ENCODE assay signal across 19 cellular contexts in the genomic region with DNA sequence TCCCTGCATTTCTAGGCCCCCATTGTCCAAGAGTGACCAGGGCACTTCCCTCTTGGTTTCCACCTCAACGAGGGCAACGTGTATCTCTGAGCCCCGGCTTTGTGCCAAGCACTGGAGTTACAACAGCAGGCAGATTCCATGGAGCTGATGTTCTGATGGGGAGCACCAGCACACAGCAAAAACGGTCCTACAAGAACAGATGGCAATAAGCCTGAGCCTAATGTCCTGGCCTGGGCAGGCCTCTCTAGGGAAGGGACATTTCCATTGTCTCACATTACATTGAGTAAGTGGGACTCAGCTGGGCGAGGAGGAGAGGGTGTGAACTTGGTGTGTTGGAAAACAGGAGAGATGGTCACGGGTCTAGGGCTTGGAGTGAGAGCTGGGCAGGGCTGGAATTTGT. TPM values are rescaled to one million over a fixed set of nuclear protein-coding genes. Genes with fewer than 3 reads are reported as not detected.
DNase-seq lines count a peak whose midpoint lies in the region; ATAC-seq, FAIRE-seq and TF ChIP-seq lines count a peak whose summit lies in the region.
"Had no signal": no experiment of that assay in that cellular context is flagged by ENCODE, and none has a peak within 500 bp of the region (broad histone marks: within the 10 kb centered on the region; RNA-seq: fewer than 3 reads in every experiment).

No MANE protein-coding gene starts in this region.

- no peak overlapping the region for H3K4me3 ChIP-seq in H1 (ENCODE audit: extremely low read depth in 1 of 4, insufficient read depth in 2 of 4, low read depth in 3 of 4, low read length in 4 of 4)
- H3K4me3 ChIP-seq: GM23248, SK-N-MC had no signal

- H3K36me3 ChIP-seq in H1 (ENCODE audit: control insufficient read depth in 2 of 4, insufficient read depth in 4 of 4, low read length in 3 of 4) = no peaks in the 10 kb centered on the region

- CTCF ChIA-PET in H1 (lab: Charles Lee; ENCODE audit: partially characterized antibody) = interaction anchor here (0.6 to 4.9 kb wide), 10 partner anchors 8 to 998 kb away, joined by 3 to 27 read pairs (median 8); no protein-coding TSS in a partner anchor

- H2BK120ac ChIP-seq in H1 (replicated peaks; ENCODE audit: low read depth, low read length) = no peak overlapping the region

- H2BK15ac ChIP-seq in H1 (ENCODE audit: low read length) = no peak overlapping the region

- DNase-seq in DMS 273 (lab: John Stamatoyannopoulos, UW; ENCODE audit: unreplicated experiment) (peak; percentile 67), NCI-H1694 (lab: John Stamatoyannopoulos, UW) (peak; percentile 18), H1 (ENCODE audit: low read depth in 1 of 2, low spot score in 2 of 2) (no peak), myocyte (ENCODE audit: low read depth) (peak; percentile 22), COLO668 (lab: John Stamatoyannopoulos, UW; ENCODE audit: unreplicated experiment) (no peak), NCI-H748 (lab: John Stamatoyannopoulos, UW; ENCODE audit: unreplicated experiment) (no peak)
- DNase-seq in stimulated activated CD8-positive, alpha-beta memory T cell treated with anti-CD3 and anti-CD28 coated beads, Interleukin-4, amount 100 ng/mL, for 48 hours = no peak
- DNase-seq: Calu3; CD4-positive, CD25-positive, alpha-beta regulatory T cell; DND-41; GDM1; GM23248; KBM-7; NCI-H1436 treated with DMSO at 0.1 percent for 48 hours; NCI-H510A had no signal

- H2AK5ac ChIP-seq in H1 (ENCODE audit: low read depth, low read length) = no peak overlapping the region

- no peak overlapping the region for H3K18ac ChIP-seq in H1 (ENCODE audit: extremely low read depth, low read length)

- H3K27me3 ChIP-seq in H1 (replicated peaks in 1 of 4; ENCODE audit: control insufficient read depth in 3 of 4, extremely low read depth in 1 of 4, insufficient read depth in 3 of 4, low read length in 3 of 4) = no peaks in the 10 kb centered on the region

- FAIRE-seq in H1 (lab: Jason Lieb, UNC) = no peak
- FAIRE-seq: GM19239 had no signal

- H3K4me2 ChIP-seq in H1 (ENCODE audit: insufficient read depth in 1 of 2, low read depth in 2 of 2, low read length in 2 of 2) = no peak overlapping the region

- H3K56ac ChIP-seq in H1 (replicated peaks; ENCODE audit: insufficient read length, low read depth, low read length) = no peak overlapping the region

- WGBS in H1 (ENCODE audit: extremely low coverage in 1 of 2, insufficient coverage in 1 of 2, insufficient read length in 1 of 2, insufficient replicate concordance in 2 of 2, low coverage in 1 of 2, low lambda C conversion rate in 2 of 2, missing lambda C conversion rate in 1 of 2), 2 experiments = 80% methylated on average over 6 of the region's 6 CpGs; no CpG with 5 or more reads in 1 of the 2 experiments

- ATAC-seq in GM21367 (IDR thresholded peaks at IDR 0.05; ENCODE audit: unreplicated experiment) = no peak

- H4K91ac ChIP-seq in H1 (replicated peaks; ENCODE audit: insufficient read length, low read length) = no peak overlapping the region

- no peaks in the 10 kb centered on the region for H3K79me2 ChIP-seq in H1 (ENCODE audit: control insufficient read depth in 1 of 2, insufficient read depth in 2 of 2, low read length in 2 of 2)

- no peak for TF ChIP-seq RAD21 in H1 (IDR thresholded peaks at IDR 0.05 in 1 of 2, conservative IDR thresholded peaks at IDR 0.05 in 1 of 2; ENCODE audit: low read depth in 2 of 2, low read length in 2 of 2)

- no peak for TF ChIP-seq EP300 in H1 (IDR thresholded peaks at IDR 0.05; ENCODE audit: borderline replicate concordance in 1 of 2, low read depth in 2 of 2, low read length in 2 of 2)

- no peak overlapping the region for H2BK20ac ChIP-seq in H1 (ENCODE audit: low read length)

- no peak for TF ChIP-seq CTCF in H1 (IDR thresholded peaks at IDR 0.05; ENCODE audit: control extremely low read depth in 1 of 3, insufficient read depth in 1 of 3, low read depth in 1 of 3, low read length in 3 of 3)

- no peak overlapping the region for H3K9ac ChIP-seq in H1 (replicated peaks in 1 of 4; ENCODE audit: extremely low read depth in 1 of 4, low read depth in 3 of 4, low read length in 3 of 4)
- H3K9ac ChIP-seq: GM23248 had no signal

- H3K9me3 ChIP-seq in H1 (ENCODE audit: insufficient read depth in 2 of 2, low read depth in 1 of 2, low read length in 1 of 2) = peaks cover 0 to 2% of the 10 kb centered on the region in 2 experiments; a peak in 2 of 4 replicates

- no peak overlapping the region for H3K27ac ChIP-seq in H1 (ENCODE audit: low read depth, low read length)
- H3K27ac ChIP-seq: GM23248, SK-N-MC had no signal

- no peak overlapping the region for H2BK12ac ChIP-seq in H1 (ENCODE audit: low read depth, low read length)

- POLR2A ChIA-PET in H1 (lab: Charles Lee; ENCODE audit: partially characterized antibody) = interaction anchor here (0.7 to 5.4 kb wide), 2 partner anchors 22 to 27 kb away, joined by 3 to 46 read pairs; no protein-coding TSS in a partner anchor

- no peak overlapping the region for H4K8ac ChIP-seq in H1 (ENCODE audit: extremely low read depth, insufficient read depth, low read length)

- H3K23ac ChIP-seq in H1 (ENCODE audit: insufficient read length) = no peak overlapping the region

- no peak overlapping the region for H4K5ac ChIP-seq in H1 (ENCODE audit: insufficient read length, low read depth, low read length)

- no peak for TF ChIP-seq POLR2A in H1 (IDR thresholded peaks at IDR 0.05; ENCODE audit: control extremely low read depth in 1 of 2, low read depth in 2 of 2, low read length in 2 of 2)

- H3K4ac ChIP-seq in H1 (replicated peaks; ENCODE audit: insufficient read length, low read depth, low read length) = peak overlapping the region; percentile 11

- peaks cover 0 to 10% (median 8%) of the 10 kb centered on the region in 4 experiments; a peak in 6 of 7 replicates for H3K4me1 ChIP-seq in H1 (replicated peaks in 1 of 4; ENCODE audit: control insufficient read depth in 3 of 4, insufficient read depth in 4 of 4, low read length in 3 of 4)

- peak overlapping the region; percentile 35 for H2BK5ac ChIP-seq in H1 (ENCODE audit: low read depth, low read length)

- no peak overlapping the region for H2AFZ ChIP-seq in H1 (ENCODE audit: low read length)
- H2AFZ ChIP-seq: GM23248 had no signal

- no peaks in the 10 kb centered on the region for H3K79me1 ChIP-seq in H1 (ENCODE audit: low read depth, low read length)

- no peaks in the 10 kb centered on the region for H4K20me1 ChIP-seq in H1 (replicated peaks in 1 of 2; ENCODE audit: control insufficient read depth in 1 of 2, insufficient read depth in 2 of 2, low read length in 2 of 2)

- H3K23me2 ChIP-seq in H1 (ENCODE audit: low read depth, low read length) = no peaks in the 10 kb centered on the region

- H3K14ac ChIP-seq in H1 (ENCODE audit: insufficient read length) = no peak overlapping the region

TF ChIP-seq in H1, 55 proteins besides CTCF, POLR2A, EP300 and RAD21 (continues in another document):
- TF ChIP-seq SP4 (IDR thresholded peaks at IDR 0.05; ENCODE audit: low read length) (no peak), SIRT6 (IDR thresholded peaks at IDR 0.05; ENCODE audit: low read length) (no peak), SRF (IDR thresholded peaks at IDR 0.05; ENCODE audit: low read depth, low read length) (no peak)

RNA-seq across cellular contexts. Expression of a gene that starts 27.2 kb away (rescaled TPM):
- 0.91 and 1.2 TPM in 2 replicates for total RNA-seq in H1 (2021; fragmentation: NEBNext Ultra II Directional; extraction: Animal tissue kit (Norgen Biotek cat#: 25700))
- polyA plus RNA-seq in H1 (2011; rRNA removed) = 0.36 and 0.77 TPM in 2 replicates
- polyA plus RNA-seq in H1 (2011; cell fraction: cytosol; rRNA removed) = 0.18 TPM
- 0.19 TPM for polyA plus RNA-seq in H1 (2011; cell fraction: nucleus; rRNA removed)
- polyA plus RNA-seq in H1 (2012, experiment 1 of 2) = 0.27 to 0.49 TPM in 2 of 4 replicates, not detected in the others
- 0.67 TPM for polyA plus RNA-seq in H1 (2012, experiment 2 of 2)
- 1.8 TPM for polyA plus RNA-seq in H1 (2013, experiment 1 of 2)
- polyA plus RNA-seq in H1 (2013, experiment 2 of 2) = 2.2 TPM
- not detected in 2 replicates for polyA minus RNA-seq in H1 (2011; rRNA and poly(A)+ RNA removed)
- not detected for polyA minus RNA-seq in H1 (2011; cell fraction: cytosol; rRNA and poly(A)+ RNA removed)
- polyA minus RNA-seq in H1 (2011; cell fraction: nucleus; rRNA and poly(A)+ RNA removed) = not detected
- not detected in 2 replicates for total RNA-seq in myocyte
- polyA plus RNA-seq in myocyte (2012) = not detected
- total RNA-seq: Calu3; CD4-positive, CD25-positive, alpha-beta regulatory T cell; GM23248; HT1080 had no signal
- polyA plus RNA-seq: CD4-positive, CD25-positive, alpha-beta regulatory T cell; GM23248 had no signal

RNA-seq across cellular contexts. Expression of a gene that starts 38.3 kb away (rescaled TPM):
- not detected in 2 replicates for total RNA-seq in H1 (2021; fragmentation: NEBNext Ultra II Directional; extraction: Animal tissue kit (Norgen Biotek cat#: 25700))
- polyA plus RNA-seq in H1 (2011; rRNA removed) = not detected in 2 replicates
- not detected for polyA plus RNA-seq in H1 (2011; cell fraction: cytosol; rRNA removed)
- polyA plus RNA-seq in H1 (2011; cell fraction: nucleus; rRNA removed) = not detected
- 0.28 to 0.62 TPM in 2 of 4 replicates, not detected in the others for polyA plus RNA-seq in H1 (2012, experiment 1 of 2)
- not detected for polyA plus RNA-seq in H1 (2012, experiment 2 of 2)
- polyA plus RNA-seq in H1 (2013, experiment 1 of 2) = not detected
- polyA plus RNA-seq in H1 (2013, experiment 2 of 2) = not detected
- polyA minus RNA-seq in H1 (2011; rRNA and poly(A)+ RNA removed) = not detected in 2 replicates
- not detected for polyA minus RNA-seq in H1 (2011; cell fraction: cytosol; rRNA and poly(A)+ RNA removed)
- polyA minus RNA-seq in H1 (2011; cell fraction: nucleus; rRNA and poly(A)+ RNA removed) = not detected
- 0.47 and 1.3 TPM in 2 replicates for total RNA-seq in myocyte
- polyA plus RNA-seq in myocyte (2012) = 1.6 TPM
- total RNA-seq: Calu3; CD4-positive, CD25-positive, alpha-beta regulatory T cell; GM23248; HT1080 had no signal
- polyA plus RNA-seq: CD4-positive, CD25-positive, alpha-beta regulatory T cell; GM23248 had no signal

RNA-seq across cellular contexts. Expression of a gene that starts 40.3 kb away (rescaled TPM):
- total RNA-seq in H1 (2021; fragmentation: NEBNext Ultra II Directional; extraction: Animal tissue kit (Norgen Biotek cat#: 25700)) = 37.9 and 38.8 TPM in 2 replicates
- polyA plus RNA-seq in H1 (2011; rRNA removed) = 114 and 120 TPM in 2 replicates
- 76.1 TPM for polyA plus RNA-seq in H1 (2011; cell fraction: cytosol; rRNA removed)
- 74.5 TPM for polyA plus RNA-seq in H1 (2011; cell fraction: nucleus; rRNA removed)
- 19.4 to 35.8 TPM (median 34.2 TPM) in 4 replicates for polyA plus RNA-seq in H1 (2012, experiment 1 of 2)
- polyA plus RNA-seq in H1 (2012, experiment 2 of 2) = 38.0 TPM
- 43.1 TPM for polyA plus RNA-seq in H1 (2013, experiment 1 of 2)
- polyA plus RNA-seq in H1 (2013, experiment 2 of 2) = 43.5 TPM
- polyA minus RNA-seq in H1 (2011; rRNA and poly(A)+ RNA removed) = 28.4 and 31.5 TPM in 2 replicates
- polyA minus RNA-seq in H1 (2011; cell fraction: cytosol; rRNA and poly(A)+ RNA removed) = 36.6 TPM
- 25.4 TPM for polyA minus RNA-seq in H1 (2011; cell fraction: nucleus; rRNA and poly(A)+ RNA removed)
- total RNA-seq in myocyte = 102 and 105 TPM in 2 replicates
- polyA plus RNA-seq in myocyte (2012) = 59.3 TPM

RNA-seq across cellular contexts. Expression of a gene that starts 48.6 kb away (rescaled TPM):
- 44.9 and 53.4 TPM in 2 replicates for total RNA-seq in H1 (2021; fragmentation: NEBNext Ultra II Directional; extraction: Animal tissue kit (Norgen Biotek cat#: 25700))
- polyA plus RNA-seq in H1 (2011; rRNA removed) = 51.8 and 68.5 TPM in 2 replicates
- polyA plus RNA-seq in H1 (2011; cell fraction: cytosol; rRNA removed) = 54.5 TPM
- 96.5 TPM for polyA plus RNA-seq in H1 (2011; cell fraction: nucleus; rRNA removed)
- 46.1 to 58.1 TPM (median 50.2 TPM) in 4 replicates for polyA plus RNA-seq in H1 (2012, experiment 1 of 2)
- polyA plus RNA-seq in H1 (2012, experiment 2 of 2) = 47.5 TPM
- polyA plus RNA-seq in H1 (2013, experiment 1 of 2) = 89.8 TPM
- 82.9 TPM for polyA plus RNA-seq in H1 (2013, experiment 2 of 2)
- 45.0 and 47.6 TPM in 2 replicates for polyA minus RNA-seq in H1 (2011; rRNA and poly(A)+ RNA removed)
- polyA minus RNA-seq in H1 (2011; cell fraction: cytosol; rRNA and poly(A)+ RNA removed) = 55.1 TPM
- polyA minus RNA-seq in H1 (2011; cell fraction: nucleus; rRNA and poly(A)+ RNA removed) = 24.3 TPM
- total RNA-seq in myocyte = 144 and 152 TPM in 2 replicates
- polyA plus RNA-seq in myocyte (2012) = 299 TPM

Comparison
In these comparisons a context has a peak if more than half of its experiments do, and no peak if none do; other contexts are left out.
1. DNase-seq: peak in DMS 273 (single experiment), NCI-H1694 (single experiment) and myocyte (single experiment); none in H1 (0 of 2), COLO668 (single experiment), stimulated activated CD8-positive, alpha-beta memory T cell treated with anti-CD3 and anti-CD28 coated beads, Interleukin-4, amount 100 ng/mL, for 48 hours (single experiment) and NCI-H748 (single experiment).